8 cellular contexts compared by ENCODE assay signal in genomic region chr10:98446121-98446655, GRCh38. TPM values are rescaled to one million over a fixed set of nuclear protein-coding genes. Genes with fewer than 3 reads are reported as not detected.
DNase-seq lines count a peak whose midpoint lies in the region; ATAC-seq and TF ChIP-seq lines count a peak whose summit lies in the region.

No MANE protein-coding gene starts in this region.

- no peaks in the 10 kb centered on the region for H3K27me3 ChIP-seq in upper lobe of left lung

- TF ChIP-seq CTCF in nephron (IDR thresholded peaks at IDR 0.05; ENCODE audit: unreplicated experiment in 3 of 3) (no peak), upper lobe of left lung (IDR thresholded peaks at IDR 0.05) (no peak)

- H3K4me3 ChIP-seq in upper lobe of left lung, result peak overlapping the region; percentile 62 to 95 (median 89)

- peaks cover 9 to 35% (median 12%) of the 10 kb centered on the region in 4 donors for H3K4me1 ChIP-seq in upper lobe of left lung

- peak; percentile 65 for DNase-seq in ELR (ENCODE audit: low read depth)
- DNase-seq in activated CD8-positive, alpha-beta memory T cell treated with anti-CD3 and anti-CD28 coated beads, Interleukin-2, amount 50 U/mL, for 4 hours, result peak; percentile 44
- peak; percentile 14 for DNase-seq in fibroblast of gingiva (ENCODE audit: low read depth)
- DNase-seq in upper lobe of left lung, result peak in 1 of 2 donors; percentile 41
- DNase-seq in NCI-H2196 (lab: John Stamatoyannopoulos, UW; ENCODE audit: unreplicated experiment), result no peak

- peaks cover 0 to 37% (median 30%) of the 10 kb centered on the region in 4 donors for H3K36me3 ChIP-seq in upper lobe of left lung

- peaks cover 0 to 2% (median 1%) of the 10 kb centered on the region in 3 donors for H3K9me3 Mint-ChIP-seq in IgD-negative memory B cell
- peaks cover 3% of the 10 kb centered on the region for H3K9me3 Mint-ChIP-seq in nephron

- no peaks in the 10 kb centered on the region for H3K9me3 ChIP-seq in upper lobe of left lung

- H3K36me3 Mint-ChIP-seq in IgD-negative memory B cell, result peaks cover 10% of the 10 kb centered on the region
- H3K36me3 Mint-ChIP-seq in nephron (ENCODE audit: low read depth), result peaks cover 31% of the 10 kb centered on the region

- TF ChIP-seq POLR2A in upper lobe of left lung (IDR thresholded peaks at IDR 0.05), result no peak

- ATAC-seq in GM21717 (IDR thresholded peaks at IDR 0.05; ENCODE audit: unreplicated experiment), result peak; percentile 26
- peak; percentile 35 to 68 for ATAC-seq in upper lobe of left lung (ENCODE audit: low FRiP score in 2 of 2)

- peak overlapping the region; percentile 88 to 98 (median 96) for H3K4me3 Mint-ChIP-seq in IgD-negative memory B cell
- H3K4me3 Mint-ChIP-seq in nephron, result peak overlapping the region; percentile 80 to 85 (median 83)

- no peak for TF ChIP-seq EP300 in upper lobe of left lung (IDR thresholded peaks at IDR 0.05)

- WGBS in upper lobe of left lung, 2 donors, result 6 to 11% methylated on average over 6 to 18 of the region's 28 CpGs

- H3K27ac ChIP-seq in upper lobe of left lung, result peak overlapping the region; percentile 83 to 95 (median 94)

- H3K27ac Mint-ChIP-seq in IgD-negative memory B cell, result peak overlapping the region; percentile 98 to 99 (median 98)
- H3K27ac Mint-ChIP-seq in nephron, result peak overlapping the region; percentile 67 to 81 (median 69)

- H3K27me3 Mint-ChIP-seq in IgD-negative memory B cell, result no peaks in the 10 kb centered on the region
- H3K27me3 Mint-ChIP-seq in nephron (ENCODE audit: low read depth), result peaks cover 3% of the 10 kb centered on the region

- peaks cover 41 to 51% (median 45%) of the 10 kb centered on the region in 3 donors for H3K4me1 Mint-ChIP-seq in IgD-negative memory B cell
- H3K4me1 Mint-ChIP-seq in nephron, result peaks cover 6% of the 10 kb centered on the region

RNA-seq across cellular contexts. Expression of gene HPS1, which starts 0.5 kb away (rescaled TPM):
- polyA plus RNA-seq in IgD-negative memory B cell, result 125 TPM
- total RNA-seq in upper lobe of left lung, result 100 to 1,000 TPM in 2 of 6 donors, 10 to 100 TPM in 4; 45.8 to 103 (median 87.0) TPM

RNA-seq across cellular contexts. Expression of gene PYROXD2, which starts 31.2 kb away (rescaled TPM):
- polyA plus RNA-seq in IgD-negative memory B cell, result 0.58 TPM
- 10 to 100 TPM in 3 of 6 donors, 1 to 10 TPM in 3; 6.5 to 29.3 (median 9.3) TPM for total RNA-seq in upper lobe of left lung
